ENCODE assay signal across 11 cellular contexts in the genomic region with DNA sequence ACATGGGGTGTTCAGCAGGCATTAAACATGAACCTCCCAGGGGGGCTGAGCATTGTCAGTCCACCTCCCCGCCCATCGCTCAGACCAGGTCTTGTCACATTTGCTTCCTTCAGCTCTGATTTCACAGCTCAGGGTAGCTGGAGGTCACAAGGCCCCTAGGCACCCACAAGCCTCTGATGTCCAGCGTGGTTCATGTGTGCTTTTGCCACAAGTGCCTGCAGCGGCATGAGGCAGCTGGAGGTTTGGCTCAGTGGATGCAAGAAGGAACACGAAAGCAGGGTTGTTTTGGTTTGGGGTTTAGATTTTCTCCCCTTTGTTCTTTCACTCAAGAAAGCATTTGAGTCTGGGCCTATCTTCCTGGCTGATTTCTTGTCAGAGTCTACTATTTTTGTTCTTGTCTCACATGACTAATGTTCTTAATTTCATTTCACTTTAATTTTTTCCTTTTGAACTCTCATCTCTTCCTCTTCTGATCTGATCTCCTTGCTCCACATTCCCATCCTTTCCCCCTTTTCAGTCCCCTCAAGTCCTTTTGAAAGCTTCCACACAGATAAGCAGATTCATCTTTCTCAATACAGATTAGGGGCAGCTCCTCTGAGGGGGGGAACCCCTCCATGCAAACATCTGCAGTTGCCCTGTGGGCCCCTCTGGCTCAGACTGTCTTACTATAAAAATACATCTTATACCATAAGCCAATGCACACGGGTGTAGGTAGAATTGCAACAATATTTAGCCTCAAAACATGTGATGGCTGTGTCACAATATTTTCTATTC.
DNase-seq lines count a peak whose midpoint lies in the region; ATAC-seq and TF ChIP-seq lines count a peak whose summit lies in the region.
"Had no signal": no experiment of that assay in that cellular context is flagged by ENCODE, and none has a peak within 500 bp of the region (broad histone marks: within the 10 kb centered on the region; RNA-seq: fewer than 3 reads in every experiment).

No MANE protein-coding gene starts in this region.

- no TSS peak for BruUV-seq in PC-3 (replicated peaks; lab: Mats Ljungman, UMichigan)

- H3K27me3 Mint-ChIP-seq in activated T-cell treated with anti-CD3 and anti-CD28 coated beads, Interleukin-2, amount 50 U/mL, for 24 hours, result no peaks in the 10 kb centered on the region

- no peaks in the 10 kb centered on the region for H3K9me2 ChIP-seq in PC-3 (replicated peaks; ENCODE audit: low read length)

- ATAC-seq in HG02885 (IDR thresholded peaks at IDR 0.05; ENCODE audit: poor library complexity, unreplicated experiment) (peak; percentile 41), PC-3 (no peak), HG03469 (IDR thresholded peaks at IDR 0.05; ENCODE audit: unreplicated experiment) (no peak)
- ATAC-seq: HCT116 had no signal

- no peak overlapping the region for H3K4me2 ChIP-seq in PC-3 (ENCODE audit: low read length)

- H3K27ac ChIP-seq in PC-3 (ENCODE audit: low read length), result no peak overlapping the region
- H3K27ac ChIP-seq: brain microvascular endothelial cell had no signal

- peaks cover 75% of the 10 kb centered on the region for H3K4me1 Mint-ChIP-seq in activated T-cell treated with anti-CD3 and anti-CD28 coated beads, Interleukin-2, amount 50 U/mL, for 24 hours (ENCODE audit: low read depth)

- H3K4me3 ChIP-seq in PC-3 (ENCODE audit: low read length), result no peak overlapping the region

- H3K79me2 ChIP-seq in PC-3 (ENCODE audit: low read length), result no peaks in the 10 kb centered on the region

- POLR2A ChIA-PET in PC-3 (lab: Charles Lee; ENCODE audit: unreplicated experiment), result no interaction called here

- no peaks in the 10 kb centered on the region for H3K9me3 Mint-ChIP-seq in activated T-cell treated with anti-CD3 and anti-CD28 coated beads, Interleukin-2, amount 50 U/mL, for 24 hours

- H3K9me3 ChIP-seq in PC-3 (ENCODE audit: low read length), result no peaks in the 10 kb centered on the region

- H4K20me1 ChIP-seq in PC-3 (ENCODE audit: low read length), result no peaks in the 10 kb centered on the region

- H3K9ac ChIP-seq in PC-3 (ENCODE audit: low read length), result no peak overlapping the region

- peak overlapping the region; percentile 35 for H3K4me3 Mint-ChIP-seq in activated T-cell treated with anti-CD3 and anti-CD28 coated beads, Interleukin-2, amount 50 U/mL, for 24 hours

- TF ChIP-seq CTCF in PC-3 (conservative IDR thresholded peaks at IDR 0.05; ENCODE audit: low read depth, low read length), result no peak

- intact Hi-C loops in PC-3 (cut with micrococcal nuclease), result no loop called here

- no peaks in the 10 kb centered on the region for H3K36me3 Mint-ChIP-seq in activated T-cell treated with anti-CD3 and anti-CD28 coated beads, Interleukin-2, amount 50 U/mL, for 24 hours (ENCODE audit: low read depth)

- peak overlapping the region; percentile 92 for H3K27ac Mint-ChIP-seq in activated T-cell treated with anti-CD3 and anti-CD28 coated beads, Interleukin-2, amount 50 U/mL, for 24 hours

- no peak overlapping the region for H2AFZ ChIP-seq in PC-3 (ENCODE audit: low read length)

- no peaks in the 10 kb centered on the region for H3F3A ChIP-seq in PC-3 (ENCODE audit: low read length, unreplicated experiment)

- CTCF ChIA-PET in PC-3 (lab: Charles Lee), result no interaction called here

- H3K27me3 ChIP-seq in PC-3 (ENCODE audit: low read length), result no peaks in the 10 kb centered on the region
- H3K27me3 ChIP-seq: brain microvascular endothelial cell had no signal

- H3K4me1 ChIP-seq in PC-3 (ENCODE audit: insufficient read depth, low read length), result peaks cover 6% of the 10 kb centered on the region; the same call in 1 of the 2 replicates

- H3K36me3 ChIP-seq in PC-3 (ENCODE audit: low read depth, low read length), result no peaks in the 10 kb centered on the region
- H3K36me3 ChIP-seq: brain microvascular endothelial cell had no signal

- DNase-seq in NCI-H82 (lab: John Stamatoyannopoulos, UW) (peak; percentile 52), NCI-H82 treated with DMSO at 0.1 percent for 48 hours (lab: John Stamatoyannopoulos, UW; ENCODE audit: unreplicated experiment) (no peak), smooth muscle cell of the brain vasculature (ENCODE audit: low read depth, low spot score) (peak; percentile 17), GM19238 (ENCODE audit: insufficient read length, low spot score) (no peak), PC-3 (no peak)
- peak; percentile 60 for DNase-seq in activated T-cell treated with anti-CD3 and anti-CD28 coated beads, Interleukin-2, amount 50 U/mL, for 24 hours
- DNase-seq: 8988T, brain microvascular endothelial cell had no signal

Comparison
In these comparisons a context has a peak if more than half of its experiments do, and no peak if none do; other contexts are left out.
1. DNase-seq: peak in NCI-H82 (single experiment), activated T-cell treated with anti-CD3 and anti-CD28 coated beads, Interleukin-2, amount 50 U/mL, for 24 hours (single experiment) and smooth muscle cell of the brain vasculature (single experiment); none in NCI-H82 treated with DMSO at 0.1 percent for 48 hours (single experiment), GM19238 (single experiment) and PC-3 (single experiment).